ENCODE assay signal across 8 cellular contexts in genomic region chr16:22192261-22193133, GRCh38. TPM values are rescaled to one million over a fixed set of nuclear protein-coding genes. Genes with fewer than 3 reads are reported as not detected.
A peak's percentile ranks its signal among the peaks of the same experiment; 100 is the strongest.
DNase-seq lines count a peak whose midpoint lies in the region; ATAC-seq and TF ChIP-seq lines count a peak whose summit lies in the region.

No MANE protein-coding gene starts in this region.

- POLR2A ChIA-PET in activated CD4-positive, alpha-beta T cell treated with anti-CD3 and anti-CD28 coated beads, Interleukin-2, amount 10 ng/mL, durations not matched to agents 7 days and 5 days (lab: Charles Lee) = interaction anchor here (0.9 kb wide), 1 partner anchor 239 kb away, joined by 3 read pairs; no protein-coding TSS in a partner anchor

- no peak for TF ChIP-seq CTCF in mesothelial cell of epicardium (IDR thresholded peaks at IDR 0.05; ENCODE audit: unreplicated experiment)

- peaks cover 16% of the 10 kb centered on the region for H3K27me3 ChIP-seq in BLaER1

- H3K4me3 Mint-ChIP-seq in activated CD4-positive, alpha-beta T cell treated with anti-CD3 and anti-CD28 coated beads, Interleukin-2, amount 10 ng/mL, durations not matched to agents 7 days and 5 days = peak overlapping the region; percentile 83
- H3K4me3 Mint-ChIP-seq in mesothelial cell of epicardium = peak overlapping the region; percentile 96

- peaks cover 12% of the 10 kb centered on the region for H3K36me3 Mint-ChIP-seq in activated CD4-positive, alpha-beta T cell treated with anti-CD3 and anti-CD28 coated beads, Interleukin-2, amount 10 ng/mL, durations not matched to agents 7 days and 5 days (ENCODE audit: low read depth)
- no peaks in the 10 kb centered on the region for H3K36me3 Mint-ChIP-seq in mesothelial cell of epicardium

- peak overlapping the region; percentile 71 for H3K4me3 ChIP-seq in BLaER1

- peak; percentile 18 for ATAC-seq in GM21717 (IDR thresholded peaks at IDR 0.05; ENCODE audit: unreplicated experiment)

- no peaks in the 10 kb centered on the region for H3K36me3 ChIP-seq in BLaER1

- no peak overlapping the region for H3K9ac ChIP-seq in BLaER1

- peaks cover 50% of the 10 kb centered on the region for H3K4me1 ChIP-seq in BLaER1

- H3K27ac ChIP-seq in BLaER1 = no peak overlapping the region

- H3K9me3 Mint-ChIP-seq in activated CD4-positive, alpha-beta T cell treated with anti-CD3 and anti-CD28 coated beads, Interleukin-2, amount 10 ng/mL, durations not matched to agents 7 days and 5 days = peaks cover 8% of the 10 kb centered on the region
- no peaks in the 10 kb centered on the region for H3K9me3 Mint-ChIP-seq in mesothelial cell of epicardium

- H3K4me1 Mint-ChIP-seq in activated CD4-positive, alpha-beta T cell treated with anti-CD3 and anti-CD28 coated beads, Interleukin-2, amount 10 ng/mL, durations not matched to agents 7 days and 5 days = peaks cover 61% of the 10 kb centered on the region
- H3K4me1 Mint-ChIP-seq in mesothelial cell of epicardium = peaks cover 20% of the 10 kb centered on the region

- no peaks in the 10 kb centered on the region for H4K20me1 ChIP-seq in BLaER1

- DNase-seq in NCI-H2227 (lab: John Stamatoyannopoulos, UW; ENCODE audit: unreplicated experiment) = peak; percentile 66
- peak; percentile 88 for DNase-seq in activated CD4-positive, alpha-beta T cell treated with anti-CD3 and anti-CD28 coated beads, Interleukin-2, amount 10 ng/mL, durations not matched to agents 7 days and 5 days
- peak; percentile 76 to 99 for DNase-seq in dermis microvascular lymphatic vessel endothelial cell (ENCODE audit: low read depth in 2 of 2)
- DNase-seq in mesothelial cell of epicardium (ENCODE audit: low spot score in 2 of 2, unreplicated experiment in 2 of 2) = no peak
- peak; percentile 54 for DNase-seq in stimulated activated CD8-positive, alpha-beta memory T cell treated with anti-CD3 and anti-CD28 coated beads, Interleukin-12 subunit alpha, Interleukin-12 subunit beta, amount 100 ng/mL, for 4 hours (ENCODE audit: low read depth)
- no peak for DNase-seq in NCI-H2171 (lab: John Stamatoyannopoulos, UW)

- H3K27me3 Mint-ChIP-seq in activated CD4-positive, alpha-beta T cell treated with anti-CD3 and anti-CD28 coated beads, Interleukin-2, amount 10 ng/mL, durations not matched to agents 7 days and 5 days = peaks cover 2% of the 10 kb centered on the region
- H3K27me3 Mint-ChIP-seq in mesothelial cell of epicardium (ENCODE audit: low read depth) = peaks cover 3% of the 10 kb centered on the region

- CTCF ChIA-PET in activated CD4-positive, alpha-beta T cell treated with anti-CD3 and anti-CD28 coated beads, Interleukin-2, amount 10 ng/mL, durations not matched to agents 7 days and 5 days (lab: Charles Lee) = interaction anchor here (0.9 to 5.4 kb wide), 6 partner anchors 12 to 115 kb away, joined by 3 to 41 read pairs (median 6); partner anchors contain the start of genes EEF2K and POLR3E

- H3K9me3 ChIP-seq in BLaER1 = no peaks in the 10 kb centered on the region

- H3K4me2 ChIP-seq in BLaER1 = peak overlapping the region; percentile 93

- H3K27ac Mint-ChIP-seq in activated CD4-positive, alpha-beta T cell treated with anti-CD3 and anti-CD28 coated beads, Interleukin-2, amount 10 ng/mL, durations not matched to agents 7 days and 5 days = peak overlapping the region; percentile 99
- H3K27ac Mint-ChIP-seq in mesothelial cell of epicardium = peak overlapping the region; percentile 99

RNA-seq across cellular contexts. Expression of gene EEF2K, which starts 13.6 kb away (rescaled TPM):
- 10 to 100 TPM; 21.9 to 23.8 TPM for total RNA-seq in activated CD4-positive, alpha-beta T cell treated with anti-CD3 and anti-CD28 coated beads, Interleukin-2, amount 10 ng/mL, durations not matched to agents 7 days and 5 days
- total RNA-seq in dermis microvascular lymphatic vessel endothelial cell = 33.8 and 35.1 TPM in 2 replicates
- total RNA-seq in mesothelial cell of epicardium = 20.4 to 22.1 TPM (median 21.4 TPM) in 3 replicates

RNA-seq across cellular contexts. Expression of gene SDR42E2, which starts 30.2 kb away (rescaled TPM):
- under 1 TPM in 1 of 2 experiments, not detected in 1; 0.22 TPM for total RNA-seq in activated CD4-positive, alpha-beta T cell treated with anti-CD3 and anti-CD28 coated beads, Interleukin-2, amount 10 ng/mL, durations not matched to agents 7 days and 5 days
- 0.13 TPM in 2 replicates for total RNA-seq in dermis microvascular lymphatic vessel endothelial cell
- 0.09 TPM in 2 of 3 replicates, not detected in the other for total RNA-seq in mesothelial cell of epicardium

Comparison
In these comparisons a context has a peak if more than half of its experiments do, and no peak if none do; other contexts are left out.
1. DNase-seq: peak in NCI-H2227 (single experiment), activated CD4-positive, alpha-beta T cell treated with anti-CD3 and anti-CD28 coated beads, Interleukin-2, amount 10 ng/mL, durations not matched to agents 7 days and 5 days (single experiment), dermis microvascular lymphatic vessel endothelial cell (2 of 2) and stimulated activated CD8-positive, alpha-beta memory T cell treated with anti-CD3 and anti-CD28 coated beads, Interleukin-12 subunit alpha, Interleukin-12 subunit beta, amount 100 ng/mL, for 4 hours (single experiment); none in mesothelial cell of epicardium (0 of 2) and NCI-H2171 (single experiment).